In genomic region chr4:48831532-48832015, GRCh38 we compare ENCODE assay signal across 8 cellular contexts. TPM values are rescaled to one million over a fixed set of nuclear protein-coding genes. Genes with fewer than 3 reads are reported as not detected.
DNase-seq lines count a peak whose midpoint lies in the region; ATAC-seq and TF ChIP-seq lines count a peak whose summit lies in the region.

No MANE protein-coding gene starts in this region.

- H3K4me1 Mint-ChIP-seq in T-helper 17 cell: peaks cover 19% of the 10 kb centered on the region

- H3K4me1 ChIP-seq in foreskin keratinocyte: peaks cover 12% of the 10 kb centered on the region

- peak overlapping the region; percentile 94 for H3K27ac ChIP-seq in foreskin keratinocyte

- TF ChIP-seq CTCF in AG10803 (conservative IDR thresholded peaks at IDR 0.05; ENCODE audit: low read length) (no peak), foreskin keratinocyte (conservative IDR thresholded peaks at IDR 0.05) (no peak)

- peak overlapping the region; percentile 91 for H3K4me3 Mint-ChIP-seq in T-helper 17 cell

- ATAC-seq in GM18907 (IDR thresholded peaks at IDR 0.05; ENCODE audit: unreplicated experiment) (peak; percentile 1), T-helper 17 cell (no peak), foreskin keratinocyte (no peak), HG03521 (IDR thresholded peaks at IDR 0.05; ENCODE audit: unreplicated experiment) (no peak), HG02884 (IDR thresholded peaks at IDR 0.05; ENCODE audit: unreplicated experiment) (no peak)

- H3K27me3 Mint-ChIP-seq in T-helper 17 cell: peaks cover 3% of the 10 kb centered on the region

- no peaks in the 10 kb centered on the region for H3K27me3 ChIP-seq in foreskin keratinocyte

- peak overlapping the region; percentile 99 for H3K4me3 ChIP-seq in AG10803 (ENCODE audit: low read length)

- peak; percentile 16 for DNase-seq in AG10803 (ENCODE audit: low read depth)
- no peak for DNase-seq in T-helper 17 cell
- DNase-seq in foreskin keratinocyte: peak in 1 of 2 donors; percentile 29
- peak; percentile 28 for DNase-seq in renal cortical epithelial cell (ENCODE audit: low read depth)
- no peak for DNase-seq in NCI-H2107 treated with DMSO at 0.1 percent for 48 hours (lab: John Stamatoyannopoulos, UW; ENCODE audit: unreplicated experiment)

- no peaks in the 10 kb centered on the region for H3K9me3 ChIP-seq in T-helper 17 cell (ENCODE audit: control insufficient read depth, low read length, poor library complexity, severe bottlenecking)

- H3K27ac Mint-ChIP-seq in T-helper 17 cell: peak overlapping the region; percentile 97

- peaks cover 11% of the 10 kb centered on the region for H3K36me3 Mint-ChIP-seq in T-helper 17 cell (ENCODE audit: low read depth)

RNA-seq across cellular contexts. Expression of gene OCIAD1, which starts 0.7 kb away (rescaled TPM):
- total RNA-seq in T-helper 17 cell (10 to 100 TPM; 76.1 to 78.8 TPM), foreskin keratinocyte (114 and 119 TPM in 2 replicates), renal cortical epithelial cell (131 and 173 TPM in 2 replicates)
- 103 and 115 TPM in 2 replicates for polyA plus RNA-seq in foreskin keratinocyte

RNA-seq across cellular contexts. Expression of gene FRYL, which starts 51.5 kb away (rescaled TPM):
- total RNA-seq in T-helper 17 cell (100 to 1,000 TPM; 104 to 120 TPM), foreskin keratinocyte (57.3 and 61.7 TPM in 2 replicates), renal cortical epithelial cell (59.0 and 115 TPM in 2 replicates)
- polyA plus RNA-seq in foreskin keratinocyte: 10.6 and 11.9 TPM in 2 replicates

Comparison
In these comparisons a context has a peak if more than half of its experiments do, and no peak if none do; other contexts are left out.
1. DNase-seq: peak in AG10803 (single experiment) and renal cortical epithelial cell (single experiment); none in T-helper 17 cell (0 of 3) and NCI-H2107 treated with DMSO at 0.1 percent for 48 hours (single experiment).